18 cellular contexts compared by ENCODE assay signal in genomic region chr4:11130195-11130975, GRCh38.
DNase-seq lines count a peak whose midpoint lies in the region; ATAC-seq, FAIRE-seq and TF ChIP-seq lines count a peak whose summit lies in the region.
"Had no signal": no experiment of that assay in that cellular context is flagged by ENCODE, and none has a peak within 500 bp of the region (broad histone marks: within the 10 kb centered on the region; RNA-seq: fewer than 3 reads in every experiment).

No MANE protein-coding gene starts in this region.

- H3K27ac ChIP-seq in fibroblast of lung (ENCODE audit: insufficient read depth, low read length) (no peak overlapping the region), testis (no peak overlapping the region)
- H3K27ac ChIP-seq: coronary artery, esophagus muscularis mucosa, PC-9 had no signal

- FAIRE-seq in GM12892 (lab: Jason Lieb, UNC): no peak
- FAIRE-seq: H54 had no signal

- H3K27me3 Mint-ChIP-seq in T-helper 2 cell treated with Interferon-gamma antibody and Interleukin-4, amounts not matched to agents 5 μg/mL and 100 μg/mL, for 36 hours (ENCODE audit: low read depth): no peaks in the 10 kb centered on the region

- TF ChIP-seq CTCF in fibroblast of lung (conservative IDR thresholded peaks at IDR 0.05 in 1 of 2, IDR thresholded peaks at IDR 0.05 in 1 of 2; ENCODE audit: low read depth in 1 of 2, low read length in 2 of 2) (no peak), testis (IDR thresholded peaks at IDR 0.05) (no peak)

- no peaks in the 10 kb centered on the region for H4K20me1 ChIP-seq in fibroblast of lung (ENCODE audit: control insufficient read depth, extremely low read depth, insufficient read depth, low read length)

- no peaks in the 10 kb centered on the region for H3K9me3 Mint-ChIP-seq in T-helper 2 cell treated with Interferon-gamma antibody and Interleukin-4, amounts not matched to agents 5 μg/mL and 100 μg/mL, for 36 hours
- H3K9me3 Mint-ChIP-seq: immature natural killer cell had no signal

- H3K4me1 Mint-ChIP-seq in T-helper 2 cell treated with Interferon-gamma antibody and Interleukin-4, amounts not matched to agents 5 μg/mL and 100 μg/mL, for 36 hours (ENCODE audit: low read depth): no peaks in the 10 kb centered on the region
- H3K4me1 Mint-ChIP-seq: immature natural killer cell; stimulated activated naive CD8-positive, alpha-beta T cell treated with anti-CD3 and anti-CD28 coated beads, Interleukin-15, amount 100 ng/mL, for 72 hours had no signal

- DNase-seq in ELF-1 (ENCODE audit: low read depth, low spot score) (peak; percentile 44), RPMI8226 (peak; percentile 38), fibroblast of lung (ENCODE audit: low read depth in 2 of 2) (peak; percentile 72 to 98), middle frontal gyrus (ENCODE audit: extremely low spot score, low spot score) (peak; percentile 20), GM12892 (ENCODE audit: insufficient read length) (no peak), testis (no peak)
- no peak for DNase-seq in T-helper 2 cell treated with Interferon-gamma antibody and Interleukin-4, amounts not matched to agents 5 μg/mL and 100 μg/mL, for 36 hours (ENCODE audit: low spot score)
- DNase-seq: activated CD8-positive, alpha-beta memory T cell treated with anti-CD3 and anti-CD28 coated beads for 24 hours; activated naive CD4-positive, alpha-beta T cell treated with Interleukin-2 at 50 U/mL for 16 hours; DND-41; immature natural killer cell; NCI-H446 treated with DMSO at 0.1 percent for 48 hours; PC-9; stimulated activated naive CD8-positive, alpha-beta T cell treated with anti-CD3 and anti-CD28 coated beads, Interleukin-15, amount 100 ng/mL, for 72 hours had no signal

- H3K36me3 Mint-ChIP-seq in T-helper 2 cell treated with Interferon-gamma antibody and Interleukin-4, amounts not matched to agents 5 μg/mL and 100 μg/mL, for 36 hours (ENCODE audit: low read depth): no peaks in the 10 kb centered on the region

- intact Hi-C loops in testis (cut with DNase I; ENCODE audit: low total_unique reads): no loop called here

- H2AFZ ChIP-seq in fibroblast of lung (ENCODE audit: low read length): no peak overlapping the region
- H2AFZ ChIP-seq: PC-9 had no signal

- H3K27me3 ChIP-seq in fibroblast of lung (ENCODE audit: control insufficient read depth, insufficient read depth, low read length) (no peaks in the 10 kb centered on the region), testis (no peaks in the 10 kb centered on the region)
- H3K27me3 ChIP-seq: esophagus muscularis mucosa had no signal

- no peaks in the 10 kb centered on the region for H3K36me3 ChIP-seq in fibroblast of lung (ENCODE audit: control insufficient read depth, insufficient read depth, low read length)
- no peaks in the 10 kb centered on the region for H3K36me3 ChIP-seq in testis (ENCODE audit: low read depth, missing control alignments)
- H3K36me3 ChIP-seq: esophagus muscularis mucosa had no signal

- ATAC-seq in SK-N-SH treated with all-trans-retinoic acid at 6 μM for 48 hours: no peak
- ATAC-seq: stimulated activated naive CD8-positive, alpha-beta T cell treated with anti-CD3 and anti-CD28 coated beads, Interleukin-15, amount 100 ng/mL, for 72 hours had no signal

- H3K4me2 ChIP-seq in fibroblast of lung (ENCODE audit: extremely low read depth, insufficient read depth, low read length): no peak overlapping the region
- H3K4me2 ChIP-seq: PC-9 had no signal

- TF ChIP-seq POLR2A in GM12892 (IDR thresholded peaks at IDR 0.05; ENCODE audit: low read depth, low read length): no peak
- TF ChIP-seq POLR2A in testis (IDR thresholded peaks at IDR 0.05): no peak

- H3K4me1 ChIP-seq in fibroblast of lung (ENCODE audit: control insufficient read depth, extremely low read depth, insufficient read depth, low read length) (no peaks in the 10 kb centered on the region), testis (no peaks in the 10 kb centered on the region)
- H3K4me1 ChIP-seq: esophagus muscularis mucosa had no signal

- WGBS in testis, 2 donors: 81 to 93% methylated on average over 4 of the region's 4 CpGs

- H3K9ac ChIP-seq in fibroblast of lung (ENCODE audit: insufficient read depth, low read length): no peak overlapping the region

- H3K4me3 ChIP-seq in fibroblast of lung (replicated peaks in 1 of 4; ENCODE audit: control extremely low read depth in 1 of 4, insufficient read depth in 1 of 4, low read depth in 3 of 4, low read length in 4 of 4): no peak overlapping the region
- no peak overlapping the region for H3K4me3 ChIP-seq in testis
- H3K4me3 ChIP-seq: coronary artery, esophagus muscularis mucosa, PC-9 had no signal

- H3K9me3 ChIP-seq in fibroblast of lung (ENCODE audit: control insufficient read depth, insufficient read depth, low read depth, low read length): no peaks in the 10 kb centered on the region
- no peaks in the 10 kb centered on the region for H3K9me3 ChIP-seq in testis
- H3K9me3 ChIP-seq: esophagus muscularis mucosa had no signal

- no peaks in the 10 kb centered on the region for H3K79me2 ChIP-seq in fibroblast of lung (ENCODE audit: control insufficient read depth, insufficient read depth, low read length)

- H3K4me3 Mint-ChIP-seq in T-helper 2 cell treated with Interferon-gamma antibody and Interleukin-4, amounts not matched to agents 5 μg/mL and 100 μg/mL, for 36 hours: no peak overlapping the region
- H3K4me3 Mint-ChIP-seq: immature natural killer cell; stimulated activated naive CD8-positive, alpha-beta T cell treated with anti-CD3 and anti-CD28 coated beads, Interleukin-15, amount 100 ng/mL, for 72 hours had no signal

- H3K27ac Mint-ChIP-seq in T-helper 2 cell treated with Interferon-gamma antibody and Interleukin-4, amounts not matched to agents 5 μg/mL and 100 μg/mL, for 36 hours: no peak overlapping the region
- H3K27ac Mint-ChIP-seq: immature natural killer cell; stimulated activated naive CD8-positive, alpha-beta T cell treated with anti-CD3 and anti-CD28 coated beads, Interleukin-15, amount 100 ng/mL, for 72 hours had no signal

TF ChIP-seq in SK-N-SH treated with all-trans-retinoic acid at 6 μM for 48 hours, 23 proteins besides CTCF, POLR2A, EP300 and RAD21:
- no peak for TF ChIP-seq GLIS3 (CRISPR knock-in tag; IDR thresholded peaks at IDR 0.05)
- no peak for TF ChIP-seq CSDC2 (CRISPR knock-in tag; IDR thresholded peaks at IDR 0.05)
- no peak for TF ChIP-seq CSRNP3 (CRISPR knock-in tag; IDR thresholded peaks at IDR 0.05)
- no peak for TF ChIP-seq TCF4 (CRISPR knock-in tag; IDR thresholded peaks at IDR 0.05; ENCODE audit: borderline replicate concordance)
- no peak for TF ChIP-seq ESRRG (CRISPR knock-in tag; IDR thresholded peaks at IDR 0.05)
TF ChIP-seq in SK-N-SH treated with all-trans-retinoic acid at 6 μM for 48 hours: peak in this region for 0.

Comparison
In these comparisons a context has a peak if more than half of its experiments do, and no peak if none do; other contexts are left out.
1. DNase-seq: peak in ELF-1 (single experiment), RPMI8226 (single experiment), fibroblast of lung (2 of 2) and middle frontal gyrus (single experiment); none in GM12892 (single experiment), T-helper 2 cell treated with Interferon-gamma antibody and Interleukin-4, amounts not matched to agents 5 μg/mL and 100 μg/mL, for 36 hours (single experiment) and testis (single experiment).